7 cellular contexts compared by ENCODE assay signal in the genomic region with DNA sequence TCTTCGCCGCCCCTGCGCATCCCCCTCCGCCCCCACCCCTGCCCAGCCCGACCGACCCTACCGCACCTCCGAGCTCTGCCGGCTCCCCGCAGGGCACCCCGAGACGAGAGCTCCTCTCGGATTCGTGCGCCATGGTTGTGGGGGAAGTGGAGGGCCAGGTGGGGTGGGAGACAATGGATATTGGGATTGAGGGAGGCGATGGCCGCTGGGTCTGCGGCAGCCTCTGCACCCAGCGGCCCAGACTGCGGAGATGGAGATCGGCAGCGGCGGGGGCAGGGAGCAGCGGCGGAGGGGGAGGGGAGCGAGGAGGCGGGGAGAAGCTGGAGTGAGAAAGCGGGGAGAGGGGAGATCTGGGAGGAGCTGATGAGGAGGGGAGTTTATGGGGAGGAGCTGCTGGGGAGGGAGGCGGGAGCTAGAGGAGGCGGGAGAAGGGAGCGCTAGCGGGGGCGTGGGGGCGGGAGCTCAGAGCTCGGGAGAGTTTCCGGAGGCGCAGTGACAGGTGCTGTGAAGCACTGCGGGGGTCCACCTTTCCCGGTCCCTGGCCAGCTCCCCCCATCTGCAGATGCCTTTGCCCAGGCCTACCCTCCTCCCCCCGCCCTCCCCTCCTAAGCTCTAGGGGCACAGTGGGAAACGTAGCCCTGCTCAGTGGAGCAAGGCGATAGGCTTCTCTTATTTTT. TPM values are rescaled to one million over a fixed set of nuclear protein-coding genes. Genes with fewer than 3 reads are reported as not detected.
DNase-seq lines count a peak whose midpoint lies in the region; ATAC-seq, FAIRE-seq and TF ChIP-seq lines count a peak whose summit lies in the region.

SALL2 (minus strand) TSS at position 352 of the 677 bp plus-strand sequence; CDS start at position 133, 219 bp downstream.

- peak within 1 kb of the TSS; percentile 82 for H3K4me2 ChIP-seq in HepG2 (ENCODE audit: low read depth, low read length)

- H3K4me3 ChIP-seq in HepG2 (replicated peaks in 1 of 3; ENCODE audit: insufficient read depth in 1 of 3, low read depth in 2 of 3, low read length in 3 of 3) = peak within 1 kb of the TSS; percentile 77 to 83 (median 78)

- peak; percentile 98 for DNase-seq in NCI-H2107 (lab: John Stamatoyannopoulos, UW)
- peak; percentile 57 for DNase-seq in activated CD4-positive, alpha-beta T cell treated with anti-CD3 and anti-CD28 coated beads, Interleukin-2, amount 50 U/mL, for 1 hour
- peak; percentile 79 for DNase-seq in HepG2 (ENCODE audit: low spot score)
- peak; percentile 54 to 62 for DNase-seq in stimulated activated CD4-positive, alpha-beta T cell treated with anti-CD3 and anti-CD28 coated beads, Interleukin-2, amount 100 ng/mL, for 48 hours

- no peak for TF ChIP-seq RAD21 in HepG2 (CRISPR knock-in tag; IDR thresholded peaks at IDR 0.05)

- H3K79me2 ChIP-seq in HepG2 (ENCODE audit: insufficient read depth, low read length) = no peaks in the 10 kb centered on the region

- peak; percentile 84 for ATAC-seq in HepG2
- no peak for ATAC-seq in HG03442 (IDR thresholded peaks at IDR 0.05; ENCODE audit: unreplicated experiment)

- peak within 1 kb of the TSS; percentile 73 for H3K4me3 Mint-ChIP-seq in dendritic cell treated with granulocyte-macrophage colony-stimulating factor and Interleukin-4, amounts not matched to agents 40 ng/mL and 50 ng/mL, for 4 days

- no peaks in the 10 kb centered on the region for H3K27me3 ChIP-seq in HepG2 (ENCODE audit: control insufficient read depth in 1 of 2, insufficient read depth in 2 of 2, low read length in 2 of 2)

- peak; percentile 25 for TF ChIP-seq POLR2A in GM19099 (IDR thresholded peaks at IDR 0.05; ENCODE audit: extremely low read depth, insufficient read length, low read depth)
- TF ChIP-seq POLR2A in HepG2 (IDR thresholded peaks at IDR 0.05; ENCODE audit: insufficient read depth in 1 of 2, low read depth in 2 of 2, low read length in 2 of 2) = peak in 1 of 2 experiments; percentile 93; a peak in 2 of 4 replicates

- no TSS peak for BruUV-seq in HepG2 (replicated peaks; lab: Mats Ljungman, UMichigan)

- no peaks in the 10 kb centered on the region for H3K9me3 Mint-ChIP-seq in dendritic cell treated with granulocyte-macrophage colony-stimulating factor and Interleukin-4, amounts not matched to agents 40 ng/mL and 50 ng/mL, for 4 days

- peaks cover 17% of the 10 kb centered on the region for H3K4me1 Mint-ChIP-seq in dendritic cell treated with granulocyte-macrophage colony-stimulating factor and Interleukin-4, amounts not matched to agents 40 ng/mL and 50 ng/mL, for 4 days (ENCODE audit: low read depth)

- no peaks in the 10 kb centered on the region for H3K36me3 ChIP-seq in HepG2 (replicated peaks in 1 of 2; ENCODE audit: control insufficient read depth in 1 of 2, insufficient read depth in 2 of 2, low read length in 2 of 2)

- H3K27ac ChIP-seq in HepG2 (ENCODE audit: extremely low read length, insufficient read depth, low read length) = peak within 1 kb of the TSS; percentile 69

- no peaks in the 10 kb centered on the region for H3K9me3 ChIP-seq in HepG2 (ENCODE audit: low read length)

- H3K4me1 ChIP-seq in HepG2 (ENCODE audit: insufficient read depth, low read length) = peaks cover 40% of the 10 kb centered on the region

- FAIRE-seq in HepG2 (lab: Jason Lieb, UNC) = no peak

- in situ Hi-C loops in HepG2 (cut with HindIII; ENCODE audit: extremely low pct_ligation_motif_present, low pct_unique_long_range_greater_than_20kb) = no loop called here

- no peak for TF ChIP-seq EP300 in HepG2 (IDR thresholded peaks at IDR 0.05; ENCODE audit: low read depth in 2 of 2, low read length in 2 of 2)
- no peak for TF ChIP-seq EP300 in HepG2 (CRISPR knock-in tag; IDR thresholded peaks at IDR 0.05; ENCODE audit: borderline replicate concordance)

- no peaks in the 10 kb centered on the region for H3K36me3 Mint-ChIP-seq in dendritic cell treated with granulocyte-macrophage colony-stimulating factor and Interleukin-4, amounts not matched to agents 40 ng/mL and 50 ng/mL, for 4 days (ENCODE audit: low read depth)

- peaks cover 55% of the 10 kb centered on the region for H3K27me3 Mint-ChIP-seq in dendritic cell treated with granulocyte-macrophage colony-stimulating factor and Interleukin-4, amounts not matched to agents 40 ng/mL and 50 ng/mL, for 4 days

- H3K9ac ChIP-seq in HepG2 (ENCODE audit: insufficient read depth, low read depth, low read length) = peak within 1 kb of the TSS; percentile 80

- CTCF ChIA-PET in HepG2 (lab: Yijun Ruan, JAX; ENCODE audit: low intra/inter-chr PET ratio, low total read pairs) = no interaction called here

- intact Hi-C loops in dendritic cell treated with granulocyte-macrophage colony-stimulating factor and Interleukin-4, amounts not matched to agents 40 ng/mL and 50 ng/mL, for 4 days (cut with micrococcal nuclease) = no loop called here
- intact Hi-C loops in HepG2 (cut with micrococcal nuclease; ENCODE audit: unreplicated experiment) = loop anchor here (1.0 kb wide), 2 partner anchors 15 to 31 kb away; partner anchors contain the start of gene METTL3

- H4K20me1 ChIP-seq in HepG2 (ENCODE audit: insufficient read depth, low read length) = no peaks in the 10 kb centered on the region

- POLR2A ChIA-PET in HepG2 (lab: Yijun Ruan, JAX) = interaction anchor here (0.8 to 10.8 kb wide), 16 partner anchors 9 to 142 kb away, joined by 3 to 173 read pairs (median 5); partner anchors contain the start of genes CHD8, METTL3 and SUPT16H

- no peak within 1 kb of the TSS for H3K27ac Mint-ChIP-seq in dendritic cell treated with granulocyte-macrophage colony-stimulating factor and Interleukin-4, amounts not matched to agents 40 ng/mL and 50 ng/mL, for 4 days

- peak within 1 kb of the TSS; percentile 89 for H2AFZ ChIP-seq in HepG2 (ENCODE audit: low read length)

- TF ChIP-seq CTCF in HepG2 (CRISPR knock-in tag; IDR thresholded peaks at IDR 0.05) = no peak

- 18% methylated on average over 42 of the region's 42 CpGs for WGBS in HepG2 (ENCODE audit: low lambda C conversion rate)

TF ChIP-seq in HepG2, 621 proteins besides CTCF, POLR2A, EP300 and RAD21 (continues in another document):
- TF ChIP-seq MED1 (CRISPR knock-in tag; IDR thresholded peaks at IDR 0.05) (peak; percentile 50; the same call in 1 of the 2 replicates), HBP1 (CRISPR knock-in tag; IDR thresholded peaks at IDR 0.05; ENCODE audit: low read depth) (no peak), ZNF496 (CRISPR knock-in tag; IDR thresholded peaks at IDR 0.05; ENCODE audit: insufficient replicate concordance) (no peak)

RNA-seq across cellular contexts. Expression of gene SALL2, which starts in this region (rescaled TPM):
- total RNA-seq in HepG2 (2016; rRNA removed; fragmentation: Illumina TruSeq; extraction: Trizol) = 4.9 and 7.6 TPM in 2 replicates
- total RNA-seq in HepG2 (2016; cell fraction: cytosol; rRNA removed; fragmentation: Illumina TruSeq; extraction: Trizol; ENCODE audit: low read depth) = 1.0 and 1.1 TPM in 2 replicates
- total RNA-seq in HepG2 (2016; cell fraction: insoluble cytoplasmic fraction; rRNA removed; fragmentation: Illumina TruSeq; extraction: Trizol) = 4.5 and 6.5 TPM in 2 replicates
- 3.2 and 4.1 TPM in 2 replicates for total RNA-seq in HepG2 (2016; cell fraction: membrane; rRNA removed; fragmentation: Illumina TruSeq; extraction: Trizol)
- total RNA-seq in HepG2 (2016; cell fraction: nucleus; rRNA removed; fragmentation: Illumina TruSeq; extraction: Trizol) = 3.2 and 4.3 TPM in 2 replicates
- polyA plus RNA-seq in HepG2 (2011; rRNA removed) = 5.8 and 7.0 TPM in 2 replicates
- polyA plus RNA-seq in HepG2 (2011; cell fraction: cytosol; rRNA removed) = 4.8 and 5.4 TPM in 2 replicates
- 6.6 and 7.3 TPM in 2 replicates for polyA plus RNA-seq in HepG2 (2011; cell fraction: nucleus; rRNA removed)
- 8.7 and 11.0 TPM in 2 replicates for polyA plus RNA-seq in HepG2 (2012)
- 0.61 and 0.67 TPM in 2 replicates for polyA plus RNA-seq in HepG2 (2016; cell fraction: cytosol; fragmentation: Illumina TruSeq; extraction: Trizol; ENCODE audit: low read depth)
- 7.2 and 8.1 TPM in 2 replicates for polyA plus RNA-seq in HepG2 (2016; cell fraction: insoluble cytoplasmic fraction; fragmentation: Illumina TruSeq; extraction: Trizol; ENCODE audit: low read depth)
- 1.6 and 2.1 TPM in 2 replicates for polyA plus RNA-seq in HepG2 (2016; cell fraction: membrane; fragmentation: Illumina TruSeq; extraction: Trizol; ENCODE audit: low read depth)
- 7.0 and 7.2 TPM in 2 replicates for polyA plus RNA-seq in HepG2 (2016; cell fraction: nucleus; fragmentation: Illumina TruSeq; extraction: Trizol; ENCODE audit: insufficient read depth, low read depth)
- 0.09 and 14.3 TPM in 2 replicates for polyA minus RNA-seq in HepG2 (2011; rRNA and poly(A)+ RNA removed; ENCODE audit: low replicate concordance)
- 8.9 and 9.7 TPM in 2 replicates for polyA minus RNA-seq in HepG2 (2011; cell fraction: cytosol; rRNA and poly(A)+ RNA removed)
- 4.1 and 5.1 TPM in 2 replicates for polyA minus RNA-seq in HepG2 (2011; cell fraction: nucleus; rRNA and poly(A)+ RNA removed)
